22 cellular contexts compared by ENCODE assay signal in the genomic region with DNA sequence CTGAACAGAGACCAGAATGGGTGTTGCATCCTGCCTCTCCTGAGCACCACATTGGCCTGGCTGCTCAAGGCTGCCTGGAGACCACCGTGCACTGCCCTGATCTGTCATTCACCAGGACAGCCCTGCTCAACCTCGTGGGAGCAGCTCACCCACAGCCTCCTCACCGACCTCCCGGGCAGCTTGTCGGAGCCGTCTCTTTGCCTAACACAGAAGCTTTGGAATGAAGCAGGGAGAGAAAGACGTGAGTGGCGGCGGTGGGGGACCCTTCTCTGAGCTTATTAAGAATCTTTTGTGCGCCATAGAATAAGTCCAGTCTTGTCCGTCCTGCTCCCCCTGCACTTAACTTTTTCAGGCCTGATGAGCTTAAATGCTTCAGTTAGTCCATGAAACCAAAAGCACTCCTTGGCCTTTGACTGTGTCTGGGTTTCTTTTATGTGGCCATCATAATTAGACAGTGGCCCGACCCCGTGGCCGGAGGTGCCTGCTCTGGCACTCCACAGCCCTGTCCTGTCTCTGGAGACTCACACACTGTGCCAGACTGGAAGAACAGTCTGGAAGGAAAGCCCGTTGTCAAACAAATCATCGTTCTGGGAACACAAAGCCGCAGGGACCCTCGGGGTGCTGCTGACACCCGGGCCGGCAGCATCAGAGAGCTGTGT.
DNase-seq lines count a peak whose midpoint lies in the region; ATAC-seq, FAIRE-seq and TF ChIP-seq lines count a peak whose summit lies in the region.
"Had no signal": no experiment of that assay in that cellular context is flagged by ENCODE, and none has a peak within 500 bp of the region (broad histone marks: within the 10 kb centered on the region; RNA-seq: fewer than 3 reads in every experiment).

No MANE protein-coding gene starts in this region.

- H3K4me2 ChIP-seq in A549: no peak overlapping the region
- peak overlapping the region; percentile 67 for H3K4me2 ChIP-seq in hepatocyte
- H3K4me2 ChIP-seq in neural progenitor cell: no peak overlapping the region
- H3K4me2 ChIP-seq in PC-9: no peak overlapping the region

- H3K9me2 ChIP-seq in hepatocyte (replicated peaks; ENCODE audit: insufficient read depth) (no peaks in the 10 kb centered on the region), PC-9 (ENCODE audit: insufficient read depth) (no peaks in the 10 kb centered on the region)

- H3K79me2 ChIP-seq in hepatocyte: no peaks in the 10 kb centered on the region
- H3K79me2 ChIP-seq in neural progenitor cell (ENCODE audit: low read depth): no peaks in the 10 kb centered on the region
- no peaks in the 10 kb centered on the region for H3K79me2 ChIP-seq in PC-9 (ENCODE audit: low read depth)

- H3F3A ChIP-seq in neural progenitor cell (ENCODE audit: low read depth): peaks cover 3% of the 10 kb centered on the region
- no peaks in the 10 kb centered on the region for H3F3A ChIP-seq in PC-9 (ENCODE audit: insufficient read depth, low read depth)

- H3K27me3 ChIP-seq in RWPE2 (ENCODE audit: insufficient read depth, poor library complexity, severe bottlenecking): no peaks in the 10 kb centered on the region
- H3K27me3 ChIP-seq in hepatocyte: no peaks in the 10 kb centered on the region
- H3K27me3 ChIP-seq in neural progenitor cell: no peaks in the 10 kb centered on the region
- no peaks in the 10 kb centered on the region for H3K27me3 ChIP-seq in PC-9 (ENCODE audit: insufficient read depth, low read depth)
- H3K27me3 ChIP-seq: cardiac muscle cell, stomach had no signal

- no peak for TF ChIP-seq RAD21 in A549 (conservative IDR thresholded peaks at IDR 0.05 in 1 of 2, IDR thresholded peaks at IDR 0.05 in 1 of 2)

- H4K20me1 ChIP-seq in hepatocyte (ENCODE audit: insufficient read depth, poor library complexity, severe bottlenecking): no peaks in the 10 kb centered on the region
- H4K20me1 ChIP-seq in neural progenitor cell (ENCODE audit: low read depth): no peaks in the 10 kb centered on the region
- H4K20me1 ChIP-seq in PC-9 (ENCODE audit: insufficient read depth): no peaks in the 10 kb centered on the region

- no peak for TF ChIP-seq POLR2A in A549 (IDR thresholded peaks at IDR 0.05; ENCODE audit: low read length)

- no peak for ATAC-seq in A549
- no peak for ATAC-seq in RWPE2 (ENCODE audit: low read depth)
- ATAC-seq: left ventricle myocardium superior had no signal

- H3K9me3 ChIP-seq in A549 (no peaks in the 10 kb centered on the region), RWPE2 (ENCODE audit: severe bottlenecking) (no peaks in the 10 kb centered on the region), hepatocyte (ENCODE audit: low read depth) (no peaks in the 10 kb centered on the region), neural progenitor cell (ENCODE audit: low read depth) (no peaks in the 10 kb centered on the region), PC-9 (ENCODE audit: insufficient read depth, low read depth) (no peaks in the 10 kb centered on the region)
- H3K9me3 ChIP-seq: HAP-1, stomach had no signal

- POLR2A ChIA-PET in A549 (lab: Yijun Ruan, JAX): no interaction called here
- POLR2A ChIA-PET in PC-9 (lab: Charles Lee; ENCODE audit: unreplicated experiment): no interaction called here

- BruUV-seq in PC-9 (replicated peaks; lab: Mats Ljungman, UMichigan): no TSS peak

- peaks cover 57% of the 10 kb centered on the region for H3K4me1 Mint-ChIP-seq in neural progenitor cell
- peaks cover 15% of the 10 kb centered on the region for H3K4me1 Mint-ChIP-seq in activated CD4-positive, alpha-beta T cell treated with anti-CD3 and anti-CD28 coated beads, Interleukin-2, amount 10 ng/mL, durations not matched to agents 24 days and 14 days
- H3K4me1 Mint-ChIP-seq: CD4-positive, CD25-positive, alpha-beta regulatory T cell had no signal

- peaks cover 14% of the 10 kb centered on the region for H3K9me3 Mint-ChIP-seq in neural progenitor cell
- no peaks in the 10 kb centered on the region for H3K9me3 Mint-ChIP-seq in activated CD4-positive, alpha-beta T cell treated with anti-CD3 and anti-CD28 coated beads, Interleukin-2, amount 10 ng/mL, durations not matched to agents 24 days and 14 days
- H3K9me3 Mint-ChIP-seq: activated CD4-positive, alpha-beta T cell treated with anti-CD3 and anti-CD28 coated beads, Interleukin-2, amount 10 ng/mL, durations not matched to agents 7 days and 5 days had no signal

- peaks cover 12% of the 10 kb centered on the region for H3K27me3 Mint-ChIP-seq in neural progenitor cell (ENCODE audit: insufficient read depth, low read depth)
- peaks cover 2% of the 10 kb centered on the region for H3K27me3 Mint-ChIP-seq in activated CD4-positive, alpha-beta T cell treated with anti-CD3 and anti-CD28 coated beads, Interleukin-2, amount 10 ng/mL, durations not matched to agents 24 days and 14 days
- H3K27me3 Mint-ChIP-seq: CD4-positive, CD25-positive, alpha-beta regulatory T cell had no signal

- CTCF ChIA-PET in A549 (lab: Yijun Ruan, JAX) (no interaction called here), PC-9 (lab: Charles Lee) (no interaction called here)

- no peaks in the 10 kb centered on the region for H3K36me3 ChIP-seq in RWPE2 (ENCODE audit: low read depth)
- no peaks in the 10 kb centered on the region for H3K36me3 ChIP-seq in hepatocyte (replicated peaks; ENCODE audit: insufficient read depth, low read depth)
- no peaks in the 10 kb centered on the region for H3K36me3 ChIP-seq in neural progenitor cell
- no peaks in the 10 kb centered on the region for H3K36me3 ChIP-seq in PC-9 (ENCODE audit: low read depth)
- H3K36me3 ChIP-seq: cardiac muscle cell, HAP-1, stomach had no signal

- intact Hi-C loops in activated CD4-positive, alpha-beta T cell treated with anti-CD3 and anti-CD28 coated beads, Interleukin-2, amount 10 ng/mL, durations not matched to agents 24 days and 14 days (cut with micrococcal nuclease): loop anchor here (5.0 kb wide), 1 partner anchor 88 kb away; no protein-coding TSS in a partner anchor
- intact Hi-C loops in PC-9 (cut with micrococcal nuclease; ENCODE audit: unreplicated experiment): no loop called here

- H3K36me3 Mint-ChIP-seq in neural progenitor cell: no peaks in the 10 kb centered on the region
- no peaks in the 10 kb centered on the region for H3K36me3 Mint-ChIP-seq in activated CD4-positive, alpha-beta T cell treated with anti-CD3 and anti-CD28 coated beads, Interleukin-2, amount 10 ng/mL, durations not matched to agents 24 days and 14 days (ENCODE audit: low read depth)
- H3K36me3 Mint-ChIP-seq: CD4-positive, CD25-positive, alpha-beta regulatory T cell had no signal

- H3K4me3 ChIP-seq in A549 (no peak overlapping the region), RWPE2 (ENCODE audit: severe bottlenecking) (no peak overlapping the region), hepatocyte (no peak overlapping the region), neural progenitor cell (no peak overlapping the region), PC-9 (no peak overlapping the region)
- H3K4me3 ChIP-seq: cardiac muscle cell, HAP-1, skin epidermis, stomach had no signal

- no peak for DNase-seq in A549 (ENCODE audit: low read depth in 1 of 2, low spot score in 1 of 2)
- no peak for DNase-seq in RWPE2 (ENCODE audit: low spot score)
- DNase-seq in hepatocyte (ENCODE audit: low spot score): no peak
- no peak for DNase-seq in neural progenitor cell (ENCODE audit: low spot score)
- DNase-seq in activated CD4-positive, alpha-beta T cell treated with anti-CD3 and anti-CD28 coated beads, Interleukin-2, amount 10 ng/mL, durations not matched to agents 24 days and 14 days: no peak
- no peak for DNase-seq in PC-9
- DNase-seq in AML-193 (lab: John Stamatoyannopoulos, UW): no peak
- DNase-seq in activated gamma-delta T cell (lab: John Stamatoyannopoulos, UW): no peak
- DNase-seq: activated CD4-positive, alpha-beta T cell treated with anti-CD3 and anti-CD28 coated beads, Interleukin-2, amount 10 ng/mL, durations not matched to agents 7 days and 5 days; activated CD8-positive, alpha-beta memory T cell treated with anti-CD3 and anti-CD28 coated beads, Interleukin-2, amount 50 U/mL, for 4 hours; activated effector memory CD4-positive, alpha-beta T cell treated with Interleukin-2 at 50 U/mL for 16 hours; CD4-positive, CD25-positive, alpha-beta regulatory T cell; glutamatergic neuron; left ventricle myocardium superior; NCI-H1930; NK-92 treated with Interleukin-12 subunit alpha and Interleukin-12 subunit beta, amount 100 ng/mL, for 24 hours; stimulated activated CD4-positive, alpha-beta T cell treated with anti-CD3 and anti-CD28 coated beads, Interleukin-4, amount 100 ng/mL, for 1 hour; stomach had no signal

- peaks cover 54% of the 10 kb centered on the region for H3K4me1 ChIP-seq in A549
- H3K4me1 ChIP-seq in RWPE2 (ENCODE audit: insufficient read depth, poor library complexity, severe bottlenecking): peaks cover 29% of the 10 kb centered on the region
- H3K4me1 ChIP-seq in hepatocyte (ENCODE audit: insufficient read depth): peaks cover 59% of the 10 kb centered on the region
- H3K4me1 ChIP-seq in neural progenitor cell: peaks cover 25% of the 10 kb centered on the region
- H3K4me1 ChIP-seq in PC-9 (replicated peaks; ENCODE audit: insufficient read depth): no peaks in the 10 kb centered on the region
- H3K4me1 ChIP-seq: HAP-1 had no signal

- peak overlapping the region; percentile 41 for H3K4me3 Mint-ChIP-seq in neural progenitor cell
- H3K4me3 Mint-ChIP-seq in activated CD4-positive, alpha-beta T cell treated with anti-CD3 and anti-CD28 coated beads, Interleukin-2, amount 10 ng/mL, durations not matched to agents 24 days and 14 days: no peak overlapping the region
- H3K4me3 Mint-ChIP-seq: activated CD4-positive, alpha-beta T cell treated with anti-CD3 and anti-CD28 coated beads, Interleukin-2, amount 10 ng/mL, durations not matched to agents 7 days and 5 days; CD4-positive, CD25-positive, alpha-beta regulatory T cell had no signal

- WGBS in A549 (ENCODE audit: missing lambda C conversion rate): 91% methylated on average over 14 of the region's 20 CpGs
- 59% methylated on average over 20 of the region's 20 CpGs for WGBS in hepatocyte (ENCODE audit: low lambda C conversion rate, missing lambda C conversion rate)

- TF ChIP-seq CTCF in A549 (IDR thresholded peaks at IDR 0.05): no peak
- no peak for TF ChIP-seq CTCF in RWPE2 (IDR thresholded peaks at IDR 0.05; ENCODE audit: poor library complexity, severe bottlenecking)
- TF ChIP-seq CTCF in hepatocyte (IDR thresholded peaks at IDR 0.05; ENCODE audit: poor library complexity): no peak
- TF ChIP-seq CTCF in neural progenitor cell (IDR thresholded peaks at IDR 0.05): no peak
- TF ChIP-seq CTCF in PC-9 (conservative IDR thresholded peaks at IDR 0.05): no peak

- no peak for FAIRE-seq in A549 (lab: Jason Lieb, UNC)
- FAIRE-seq: A204.1 had no signal

- no peak overlapping the region for H2AFZ ChIP-seq in hepatocyte
- no peak overlapping the region for H2AFZ ChIP-seq in neural progenitor cell (replicated peaks)
- no peak overlapping the region for H2AFZ ChIP-seq in PC-9

- TF ChIP-seq EP300 in A549 (IDR thresholded peaks at IDR 0.05): no peak

- peak overlapping the region; percentile 33 to 95; a peak in 4 of 6 replicates for H3K27ac ChIP-seq in A549
- peak overlapping the region; percentile 65 for H3K27ac ChIP-seq in RWPE2 (ENCODE audit: poor library complexity, severe bottlenecking)
- peak overlapping the region; percentile 67 for H3K27ac ChIP-seq in hepatocyte
- no peak overlapping the region for H3K27ac ChIP-seq in neural progenitor cell
- H3K27ac ChIP-seq in PC-9: no peak overlapping the region
- H3K27ac ChIP-seq: skin epidermis had no signal

- H3K27ac Mint-ChIP-seq in neural progenitor cell: peak overlapping the region; percentile 42
- no peak overlapping the region for H3K27ac Mint-ChIP-seq in activated CD4-positive, alpha-beta T cell treated with anti-CD3 and anti-CD28 coated beads, Interleukin-2, amount 10 ng/mL, durations not matched to agents 24 days and 14 days
- H3K27ac Mint-ChIP-seq: activated CD4-positive, alpha-beta T cell treated with anti-CD3 and anti-CD28 coated beads, Interleukin-2, amount 10 ng/mL, durations not matched to agents 7 days and 5 days; CD4-positive, CD25-positive, alpha-beta regulatory T cell had no signal

- H3K9ac ChIP-seq in neural progenitor cell: no peak overlapping the region

Comparison
In these comparisons a context has a peak if more than half of its experiments do, and no peak if none do; other contexts are left out.
1. H3K27ac ChIP-seq: peak in A549 (2 of 2), RWPE2 (single experiment) and hepatocyte (single experiment); none in neural progenitor cell (single experiment) and PC-9 (single experiment).